17 cellular contexts compared by ENCODE assay signal in the genomic region with DNA sequence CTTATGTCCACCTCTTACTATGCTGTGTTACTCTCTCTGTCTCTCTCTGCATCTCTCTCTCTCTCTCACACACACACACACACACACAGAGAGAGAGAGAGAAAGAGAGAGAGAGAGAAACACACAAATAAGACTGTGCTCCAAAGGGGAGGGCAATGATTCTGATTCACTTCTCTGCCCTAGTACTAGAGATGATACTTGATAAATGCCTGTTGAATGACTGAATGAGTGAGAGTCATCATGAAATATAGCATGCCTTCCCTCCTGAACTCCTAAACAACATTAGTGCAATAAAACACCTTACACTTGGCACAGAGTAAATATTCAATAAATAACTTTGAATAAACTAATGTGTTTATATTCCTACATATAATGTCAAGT.
A peak's percentile ranks its signal among the peaks of the same experiment; 100 is the strongest.
DNase-seq lines count a peak whose midpoint lies in the region; ATAC-seq, FAIRE-seq and TF ChIP-seq lines count a peak whose summit lies in the region.
"Had no signal": no experiment of that assay in that cellular context is flagged by ENCODE, and none has a peak within 500 bp of the region (broad histone marks: within the 10 kb centered on the region; RNA-seq: fewer than 3 reads in every experiment).

No MANE protein-coding gene starts in this region.

- FAIRE-seq in GM12892 (lab: Jason Lieb, UNC), result peak; percentile 42
- FAIRE-seq: GM12891, RCC 7860 had no signal

- H3K4me2 ChIP-seq in trophoblast cell (ENCODE audit: low read length), result no peak overlapping the region

- H3K4me1 ChIP-seq in adipocyte (ENCODE audit: control insufficient read depth, insufficient read depth, low read length) (peaks cover 5% of the 10 kb centered on the region), foreskin keratinocyte (no peaks in the 10 kb centered on the region), trophoblast cell (ENCODE audit: control insufficient read depth in 1 of 2, insufficient read depth in 2 of 2, low read length in 2 of 2) (peaks cover 7 to 9% of the 10 kb centered on the region in 2 experiments), testis (peaks cover 2% of the 10 kb centered on the region)

- peaks cover 6% of the 10 kb centered on the region for H3K79me1 ChIP-seq in trophoblast cell (ENCODE audit: low read length)

- no peak overlapping the region for H4K12ac ChIP-seq in trophoblast cell (ENCODE audit: low read depth, low read length)

- H3K14ac ChIP-seq in trophoblast cell (ENCODE audit: low read length), result no peak overlapping the region

- H4K8ac ChIP-seq in trophoblast cell (ENCODE audit: low read depth, low read length), result peak overlapping the region; percentile 62

- no peaks in the 10 kb centered on the region for H3K4me1 Mint-ChIP-seq in stimulated activated effector memory CD8-positive, alpha-beta T cell treated with anti-CD3 and anti-CD28 coated beads, Interleukin-12 subunit alpha, Interleukin-12 subunit beta, amount 100 ng/mL, for 72 hours
- H3K4me1 Mint-ChIP-seq: CD8-positive, alpha-beta memory T cell had no signal

- DNase-seq in GM12892 (ENCODE audit: insufficient read length), result no peak
- no peak for DNase-seq in adipocyte (ENCODE audit: low read depth)
- peak; percentile 46 to 66 for DNase-seq in foreskin keratinocyte
- DNase-seq in trophoblast cell, result no peak
- no peak for DNase-seq in stimulated activated effector memory CD8-positive, alpha-beta T cell treated with anti-CD3 and anti-CD28 coated beads, Interleukin-12 subunit alpha, Interleukin-12 subunit beta, amount 100 ng/mL, for 72 hours (ENCODE audit: low spot score in 2 of 2)
- no peak for DNase-seq in testis
- DNase-seq: C1 segment of cervical spinal cord; CD8-positive, alpha-beta memory T cell; DMS53; EL; NCI-H1694 treated with DMSO at 0.1 percent for 48 hours; NK-92 treated with Interleukin-12 subunit alpha and Interleukin-12 subunit beta, amount 100 ng/mL, for 24 hours; Right ventricle myocardium superior had no signal

- no peaks in the 10 kb centered on the region for H3K9me3 Mint-ChIP-seq in stimulated activated effector memory CD8-positive, alpha-beta T cell treated with anti-CD3 and anti-CD28 coated beads, Interleukin-12 subunit alpha, Interleukin-12 subunit beta, amount 100 ng/mL, for 72 hours

- peak; percentile 64 for ATAC-seq in foreskin keratinocyte
- no peak for ATAC-seq in GM18909 (IDR thresholded peaks at IDR 0.05; ENCODE audit: poor library complexity, unreplicated experiment)
- no peak for ATAC-seq in GM18505 (IDR thresholded peaks at IDR 0.05; ENCODE audit: unreplicated experiment)
- no peak for ATAC-seq in stimulated activated effector memory CD8-positive, alpha-beta T cell treated with anti-CD3 and anti-CD28 coated beads, Interleukin-12 subunit alpha, Interleukin-12 subunit beta, amount 100 ng/mL, for 72 hours

- peak overlapping the region; percentile 47 for H2AFZ ChIP-seq in trophoblast cell (ENCODE audit: insufficient read depth, low read length, poor library complexity)

- H3K4ac ChIP-seq in trophoblast cell (ENCODE audit: low read depth, low read length), result no peak overlapping the region

- H3K4me3 Mint-ChIP-seq in stimulated activated effector memory CD8-positive, alpha-beta T cell treated with anti-CD3 and anti-CD28 coated beads, Interleukin-12 subunit alpha, Interleukin-12 subunit beta, amount 100 ng/mL, for 72 hours, result no peak overlapping the region
- H3K4me3 Mint-ChIP-seq: CD8-positive, alpha-beta memory T cell had no signal

- intact Hi-C loops in testis (cut with DNase I; ENCODE audit: low total_unique reads), result no loop called here

- TF ChIP-seq CTCF in foreskin keratinocyte (conservative IDR thresholded peaks at IDR 0.05), result no peak
- no peak for TF ChIP-seq CTCF in testis (IDR thresholded peaks at IDR 0.05)

- H3K36me3 ChIP-seq in adipocyte (ENCODE audit: control insufficient read depth, insufficient read depth, low read length, severe bottlenecking) (no peaks in the 10 kb centered on the region), trophoblast cell (ENCODE audit: control insufficient read depth in 1 of 2, insufficient read depth in 2 of 2, low read length in 2 of 2) (no peaks in the 10 kb centered on the region), testis (ENCODE audit: low read depth, missing control alignments) (no peaks in the 10 kb centered on the region)

- H3K36me3 Mint-ChIP-seq in stimulated activated effector memory CD8-positive, alpha-beta T cell treated with anti-CD3 and anti-CD28 coated beads, Interleukin-12 subunit alpha, Interleukin-12 subunit beta, amount 100 ng/mL, for 72 hours, result no peaks in the 10 kb centered on the region
- H3K36me3 Mint-ChIP-seq: CD8-positive, alpha-beta memory T cell had no signal

- no peak overlapping the region for H3K27ac ChIP-seq in foreskin keratinocyte
- peak overlapping the region; percentile 62 for H3K27ac ChIP-seq in trophoblast cell (ENCODE audit: low read depth, low read length)
- no peak overlapping the region for H3K27ac ChIP-seq in testis

- no peak overlapping the region for H3K18ac ChIP-seq in trophoblast cell (ENCODE audit: low read length)

- H3K23ac ChIP-seq in trophoblast cell (ENCODE audit: low read length), result no peak overlapping the region

- H2AK5ac ChIP-seq in trophoblast cell (ENCODE audit: low read length), result no peak overlapping the region

- H3K4me3 ChIP-seq in adipocyte (ENCODE audit: low read length), result peak overlapping the region; percentile 47
- H3K4me3 ChIP-seq in trophoblast cell (ENCODE audit: low read depth, low read length), result no peak overlapping the region
- H3K4me3 ChIP-seq in testis, result no peak overlapping the region

- H3K27ac Mint-ChIP-seq in stimulated activated effector memory CD8-positive, alpha-beta T cell treated with anti-CD3 and anti-CD28 coated beads, Interleukin-12 subunit alpha, Interleukin-12 subunit beta, amount 100 ng/mL, for 72 hours, result no peak overlapping the region
- H3K27ac Mint-ChIP-seq: CD8-positive, alpha-beta memory T cell had no signal

- no peak for TF ChIP-seq POLR2A in GM12892 (IDR thresholded peaks at IDR 0.05; ENCODE audit: low read depth, low read length)
- no peak for TF ChIP-seq POLR2A in GM18505 (IDR thresholded peaks at IDR 0.05; ENCODE audit: borderline replicate concordance, extremely low read depth, insufficient read depth, insufficient read length)
- TF ChIP-seq POLR2A in testis (IDR thresholded peaks at IDR 0.05), result no peak

- H3K9ac ChIP-seq in adipocyte (ENCODE audit: low read length), result no peak overlapping the region
- H3K9ac ChIP-seq in trophoblast cell (ENCODE audit: low read length), result no peak overlapping the region

- H4K91ac ChIP-seq in trophoblast cell (ENCODE audit: low read depth, low read length), result peak overlapping the region; percentile 66

- no peaks in the 10 kb centered on the region for H3K27me3 ChIP-seq in adipocyte (replicated peaks; ENCODE audit: control insufficient read depth, insufficient read depth, low read length)
- no peaks in the 10 kb centered on the region for H3K27me3 ChIP-seq in foreskin keratinocyte
- no peaks in the 10 kb centered on the region for H3K27me3 ChIP-seq in trophoblast cell (ENCODE audit: insufficient read depth, low read length)
- H3K27me3 ChIP-seq in testis, result no peaks in the 10 kb centered on the region

- H2BK12ac ChIP-seq in trophoblast cell (ENCODE audit: low read length), result peak overlapping the region; percentile 76

- H3K9me3 ChIP-seq in adipocyte (ENCODE audit: control insufficient read depth, low read length) (no peaks in the 10 kb centered on the region), trophoblast cell (ENCODE audit: insufficient read depth, low read depth, low read length) (no peaks in the 10 kb centered on the region), testis (no peaks in the 10 kb centered on the region)

- no peak overlapping the region for H2BK120ac ChIP-seq in trophoblast cell (ENCODE audit: insufficient read depth, low read length, poor library complexity)

- H2BK5ac ChIP-seq in trophoblast cell (ENCODE audit: low read depth, low read length, poor library complexity), result peak overlapping the region; percentile 78

- no peaks in the 10 kb centered on the region for H3K79me2 ChIP-seq in trophoblast cell (ENCODE audit: control insufficient read depth, insufficient read depth, low read length, poor library complexity)

Comparison
In these comparisons a context has a peak if more than half of its experiments do, and no peak if none do; other contexts are left out.
1. DNase-seq: peak in foreskin keratinocyte (2 of 2); none in GM12892 (single experiment), adipocyte (single experiment), trophoblast cell (0 of 2), stimulated activated effector memory CD8-positive, alpha-beta T cell treated with anti-CD3 and anti-CD28 coated beads, Interleukin-12 subunit alpha, Interleukin-12 subunit beta, amount 100 ng/mL, for 72 hours (0 of 2) and testis (single experiment).